ENCODE assay signal across 8 cellular contexts in genomic region chr6:26103770-26104456, GRCh38. TPM values are rescaled to one million over a fixed set of nuclear protein-coding genes. Genes with fewer than 3 reads are reported as not detected.
DNase-seq lines count a peak whose midpoint lies in the region; ATAC-seq and TF ChIP-seq lines count a peak whose summit lies in the region.

No MANE protein-coding gene starts in this region.

- H4K20me1 ChIP-seq in DOHH2 (ENCODE audit: control insufficient read depth, insufficient read depth, low read depth, low read length) (no peaks in the 10 kb centered on the region), neural cell (ENCODE audit: insufficient read depth) (no peaks in the 10 kb centered on the region)

- peak overlapping the region; percentile 96 to 100 for H3K27ac Mint-ChIP-seq in stimulated activated naive CD8-positive, alpha-beta T cell treated with anti-CD3 and anti-CD28 coated beads, Interleukin-15, amount 100 ng/mL, for 72 hours

- H3F3A ChIP-seq in DOHH2 (ENCODE audit: control insufficient read depth, insufficient read depth) (peaks cover 16% of the 10 kb centered on the region), neural cell (ENCODE audit: insufficient read depth, low read length, poor library complexity, severe bottlenecking) (no peaks in the 10 kb centered on the region)

- peak overlapping the region; percentile 72 to 75 for H3K4me3 Mint-ChIP-seq in stimulated activated naive CD8-positive, alpha-beta T cell treated with anti-CD3 and anti-CD28 coated beads, Interleukin-15, amount 100 ng/mL, for 72 hours

- peak; percentile 82 for TF ChIP-seq EP300 in neural cell (conservative IDR thresholded peaks at IDR 0.05; ENCODE audit: poor library complexity, severe bottlenecking)

- H3K9me3 ChIP-seq in DOHH2 (ENCODE audit: control insufficient read depth, insufficient read depth, low read length), result no peaks in the 10 kb centered on the region
- H3K9me3 ChIP-seq in neural cell (ENCODE audit: low read length), result no peaks in the 10 kb centered on the region

- TF ChIP-seq POLR2A in Raji (IDR thresholded peaks at IDR 0.05; ENCODE audit: insufficient read depth, low read depth, low read length), result peak; percentile 99

- peak; percentile 98 for DNase-seq in Kasumi-1 (lab: John Stamatoyannopoulos, UW)
- DNase-seq in activated effector memory CD4-positive, alpha-beta T cell treated with anti-CD3 and anti-CD28 coated beads, Interleukin-2, amount 50 U/mL, for 16 hours, result peak; percentile 94
- peak; percentile 94 for DNase-seq in fibroblast of the conjunctiva (ENCODE audit: low read depth)
- DNase-seq in stimulated activated naive CD8-positive, alpha-beta T cell treated with anti-CD3 and anti-CD28 coated beads, Interleukin-15, amount 100 ng/mL, for 72 hours, result peak; percentile 94 to 95

- H3K79me2 ChIP-seq in DOHH2 (ENCODE audit: control insufficient read depth, low read length) (no peaks in the 10 kb centered on the region), neural cell (replicated peaks; ENCODE audit: insufficient read depth, low read length) (no peaks in the 10 kb centered on the region)

- H3K9ac ChIP-seq in neural cell (ENCODE audit: low read length), result peak overlapping the region; percentile 58

- peak; percentile 82 for ATAC-seq in GM21786 (IDR thresholded peaks at IDR 0.05; ENCODE audit: unreplicated experiment)
- ATAC-seq in stimulated activated naive CD8-positive, alpha-beta T cell treated with anti-CD3 and anti-CD28 coated beads, Interleukin-15, amount 100 ng/mL, for 72 hours, result peak; percentile 93

- H3K9me2 ChIP-seq in DOHH2 (replicated peaks; ENCODE audit: control insufficient read depth, low read length) (no peaks in the 10 kb centered on the region), neural cell (ENCODE audit: insufficient read depth, low read length) (no peaks in the 10 kb centered on the region)

- peaks cover 25% of the 10 kb centered on the region for H3K4me1 ChIP-seq in DOHH2 (ENCODE audit: control insufficient read depth, low read length)

- no peaks in the 10 kb centered on the region for H3K27me3 ChIP-seq in DOHH2 (ENCODE audit: control insufficient read depth, low read length)
- no peaks in the 10 kb centered on the region for H3K27me3 ChIP-seq in neural cell (ENCODE audit: insufficient read depth, low read depth, low read length)

- H3K36me3 ChIP-seq in DOHH2 (ENCODE audit: control insufficient read depth, low read length), result no peaks in the 10 kb centered on the region
- no peaks in the 10 kb centered on the region for H3K36me3 ChIP-seq in neural cell (ENCODE audit: insufficient read depth, low read length)

- H2AFZ ChIP-seq in neural cell (ENCODE audit: low read depth, low read length), result no peak overlapping the region

- H3K4me1 Mint-ChIP-seq in stimulated activated naive CD8-positive, alpha-beta T cell treated with anti-CD3 and anti-CD28 coated beads, Interleukin-15, amount 100 ng/mL, for 72 hours, result peaks cover 19% of the 10 kb centered on the region

- no peak for TF ChIP-seq RAD21 in neural cell (conservative IDR thresholded peaks at IDR 0.05)

- H3K4me3 ChIP-seq in DOHH2 (ENCODE audit: low read length), result peak overlapping the region; percentile 74
- H3K4me3 ChIP-seq in neural cell (ENCODE audit: low read length), result peak overlapping the region; percentile 66

- TF ChIP-seq CTCF in DOHH2 (IDR thresholded peaks at IDR 0.05; ENCODE audit: low read depth, low read length, poor library complexity, severe bottlenecking), result peak; percentile 61
- peak; percentile 81 for TF ChIP-seq CTCF in neural cell (IDR thresholded peaks at IDR 0.05; ENCODE audit: poor library complexity, severe bottlenecking)

- H3K4me2 ChIP-seq in DOHH2 (ENCODE audit: low read length), result peak overlapping the region; percentile 88
- H3K4me2 ChIP-seq in neural cell (ENCODE audit: low read length), result peak overlapping the region; percentile 96

- H3K27me3 Mint-ChIP-seq in stimulated activated naive CD8-positive, alpha-beta T cell treated with anti-CD3 and anti-CD28 coated beads, Interleukin-15, amount 100 ng/mL, for 72 hours, result no peaks in the 10 kb centered on the region

- no peaks in the 10 kb centered on the region for H3K9me3 Mint-ChIP-seq in stimulated activated naive CD8-positive, alpha-beta T cell treated with anti-CD3 and anti-CD28 coated beads, Interleukin-15, amount 100 ng/mL, for 72 hours

- H3K27ac ChIP-seq in DOHH2 (ENCODE audit: low read depth, low read length) (peak overlapping the region; percentile 93), neural cell (ENCODE audit: low read length) (peak overlapping the region; percentile 77)

TF ChIP-seq in neural cell, 6 proteins besides CTCF, POLR2A, EP300 and RAD21:
- TF ChIP-seq REST (IDR thresholded peaks at IDR 0.05; ENCODE audit: borderline replicate concordance), result peak; percentile 49
- peak; percentile 99 for TF ChIP-seq POLR2AphosphoS5 (IDR thresholded peaks at IDR 0.05)
- TF ChIP-seq MXI1 (conservative IDR thresholded peaks at IDR 0.05; ENCODE audit: poor library complexity, severe bottlenecking), result peak; percentile 81
- TF ChIP-seq EZH2 (IDR thresholded peaks at IDR 0.05; ENCODE audit: borderline replicate concordance, insufficient read depth, low read length, poor library complexity, severe bottlenecking), result no peak
- peak; percentile 56 for TF ChIP-seq SMC3 (conservative IDR thresholded peaks at IDR 0.05; ENCODE audit: poor library complexity)

RNA-seq across cellular contexts. Expression of gene HFE, which starts 16.7 kb away (rescaled TPM):
- not detected in 2 replicates for polyA plus RNA-seq in neural cell
- polyA minus RNA-seq in neural cell, result not detected in 2 replicates

Comparison
In these comparisons a context has a peak if more than half of its experiments do, and no peak if none do; other contexts are left out.
1. Peak in every context shown above with its lines: DNase-seq, ATAC-seq, H3K4me3 ChIP-seq and H3K27ac ChIP-seq.